8 cellular contexts compared by ENCODE assay signal in the genomic region with DNA sequence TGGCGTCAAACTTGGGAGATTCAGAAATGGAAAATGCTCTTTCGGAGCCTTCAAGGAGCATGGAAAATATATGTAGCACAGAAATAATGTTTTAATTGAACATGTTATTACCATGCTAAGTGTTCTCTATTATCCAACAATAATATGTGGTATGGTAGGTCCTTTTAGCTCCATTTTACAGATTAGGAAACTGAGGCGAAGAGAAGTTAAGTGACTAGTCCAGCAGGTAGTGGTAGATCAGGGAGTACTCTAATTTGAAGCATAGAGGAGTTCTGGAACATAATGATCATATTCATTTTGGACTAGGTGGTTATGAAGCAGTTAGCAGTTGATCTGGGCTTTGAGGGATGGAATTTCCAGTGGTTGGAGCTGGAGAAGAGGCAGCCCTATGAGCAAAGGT. TPM values are rescaled to one million over a fixed set of nuclear protein-coding genes. Genes with fewer than 3 reads are reported as not detected.
DNase-seq lines count a peak whose midpoint lies in the region; ATAC-seq lines count a peak whose summit lies in the region.

No MANE protein-coding gene starts in this region.

- ATAC-seq in CD4-positive, CD25-positive, alpha-beta regulatory T cell (ENCODE audit: low read depth in 2 of 2) = no peak
- ATAC-seq in GM19467 (IDR thresholded peaks at IDR 0.05; ENCODE audit: unreplicated experiment) = no peak
- no peak for ATAC-seq in GM19397 (IDR thresholded peaks at IDR 0.05; ENCODE audit: unreplicated experiment)

- H3K27ac ChIP-seq in CD4-positive, CD25-positive, alpha-beta regulatory T cell (ENCODE audit: insufficient read depth, low read length, poor library complexity, severe bottlenecking) = no peak overlapping the region
- no peak overlapping the region for H3K27ac ChIP-seq in ectodermal cell (ENCODE audit: insufficient read depth, low read depth, low read length, poor library complexity, severe bottlenecking)

- no peaks in the 10 kb centered on the region for H3K27me3 Mint-ChIP-seq in CD4-positive, CD25-positive, alpha-beta regulatory T cell

- H3K9me3 Mint-ChIP-seq in CD4-positive, CD25-positive, alpha-beta regulatory T cell = peaks cover 0 to 1% (median 0%) of the 10 kb centered on the region in 7 donors

- no peaks in the 10 kb centered on the region for H3K27me3 ChIP-seq in CD4-positive, CD25-positive, alpha-beta regulatory T cell (ENCODE audit: control insufficient read depth, insufficient read depth, low read length)
- H3K27me3 ChIP-seq in MG63 = no peaks in the 10 kb centered on the region
- H3K27me3 ChIP-seq in ectodermal cell (ENCODE audit: control insufficient read depth, insufficient read depth, low read length, poor library complexity, severe bottlenecking) = no peaks in the 10 kb centered on the region
- no peaks in the 10 kb centered on the region for H3K27me3 ChIP-seq in neuron (ENCODE audit: insufficient read depth, low read length)

- H3K36me3 ChIP-seq in CD4-positive, CD25-positive, alpha-beta regulatory T cell (ENCODE audit: control insufficient read depth, insufficient read depth, low read length) = no peaks in the 10 kb centered on the region
- H3K36me3 ChIP-seq in MG63 (no peaks in the 10 kb centered on the region), ectodermal cell (ENCODE audit: control insufficient read depth, insufficient read depth, low read length) (no peaks in the 10 kb centered on the region), neuron (ENCODE audit: insufficient read depth, low read length) (no peaks in the 10 kb centered on the region)

- H3K36me3 Mint-ChIP-seq in CD4-positive, CD25-positive, alpha-beta regulatory T cell = peaks cover 7% of the 10 kb centered on the region

- H2AFZ ChIP-seq in neuron (ENCODE audit: low read depth, low read length) = peak overlapping the region; percentile 79

- no peak for DNase-seq in CD4-positive, CD25-positive, alpha-beta regulatory T cell
- DNase-seq in MG63 = no peak
- DNase-seq in SKM-1 (lab: John Stamatoyannopoulos, UW; ENCODE audit: unreplicated experiment) = no peak
- no peak for DNase-seq in SW480 (ENCODE audit: low spot score)

- 90 to 100% methylated on average over 2 to 3 of the region's 3 CpGs for WGBS in ectodermal cell, 2 experiments

- H3K4me3 ChIP-seq in CD4-positive, CD25-positive, alpha-beta regulatory T cell (ENCODE audit: low read depth, low read length) = peak overlapping the region; percentile 93
- H3K4me3 ChIP-seq in MG63 (peak overlapping the region; percentile 91), ectodermal cell (ENCODE audit: insufficient read depth, low read depth, low read length) (peak overlapping the region; percentile 67), neuron (ENCODE audit: low read length) (peak overlapping the region; percentile 84)

- H3K4me1 Mint-ChIP-seq in CD4-positive, CD25-positive, alpha-beta regulatory T cell = peaks cover 37 to 59% (median 52%) of the 10 kb centered on the region in 4 donors

- peak overlapping the region; percentile 21 to 89 (median 83) for H3K27ac Mint-ChIP-seq in CD4-positive, CD25-positive, alpha-beta regulatory T cell

- H3K4me3 Mint-ChIP-seq in CD4-positive, CD25-positive, alpha-beta regulatory T cell = peak overlapping the region; percentile 71 to 96 (median 93)

- H3K4me1 ChIP-seq in CD4-positive, CD25-positive, alpha-beta regulatory T cell (ENCODE audit: control insufficient read depth, insufficient read depth, low read length, poor library complexity, severe bottlenecking) = peaks cover 43% of the 10 kb centered on the region
- H3K4me1 ChIP-seq in ectodermal cell (ENCODE audit: control insufficient read depth, insufficient read depth, low read length) (peaks cover 5% of the 10 kb centered on the region), neuron (ENCODE audit: insufficient read depth, low read length) (peaks cover 7% of the 10 kb centered on the region)

- H3K9me3 ChIP-seq in CD4-positive, CD25-positive, alpha-beta regulatory T cell (ENCODE audit: control insufficient read depth in 2 of 2, low read length in 2 of 2) = no peaks in the 10 kb centered on the region
- H3K9me3 ChIP-seq in MG63 = no peaks in the 10 kb centered on the region
- H3K9me3 ChIP-seq in ectodermal cell (ENCODE audit: control insufficient read depth, low read length) = no peaks in the 10 kb centered on the region
- H3K9me3 ChIP-seq in neuron (ENCODE audit: low read length) = no peaks in the 10 kb centered on the region

RNA-seq across cellular contexts. Expression of a gene that starts 1.1 kb away (rescaled TPM):
- 9.4 TPM for total RNA-seq in CD4-positive, CD25-positive, alpha-beta regulatory T cell
- 10 to 100 TPM; 43.5 to 50.7 (median 47.8) TPM for polyA plus RNA-seq in CD4-positive, CD25-positive, alpha-beta regulatory T cell
- 18.0 and 18.9 TPM in 2 replicates for total RNA-seq in MG63 (2014; rRNA removed; shearing (Covaris generic); ENCODE audit: low replicate concordance)
- polyA plus RNA-seq in ectodermal cell (2013, experiment 1 of 4) = 32.4 TPM
- 24.9 TPM for polyA plus RNA-seq in ectodermal cell (2013, experiment 2 of 4)
- polyA plus RNA-seq in ectodermal cell (2013, experiment 3 of 4) = 39.0 TPM
- 42.0 TPM for polyA plus RNA-seq in ectodermal cell (2013, experiment 4 of 4)
